In the genomic region with DNA sequence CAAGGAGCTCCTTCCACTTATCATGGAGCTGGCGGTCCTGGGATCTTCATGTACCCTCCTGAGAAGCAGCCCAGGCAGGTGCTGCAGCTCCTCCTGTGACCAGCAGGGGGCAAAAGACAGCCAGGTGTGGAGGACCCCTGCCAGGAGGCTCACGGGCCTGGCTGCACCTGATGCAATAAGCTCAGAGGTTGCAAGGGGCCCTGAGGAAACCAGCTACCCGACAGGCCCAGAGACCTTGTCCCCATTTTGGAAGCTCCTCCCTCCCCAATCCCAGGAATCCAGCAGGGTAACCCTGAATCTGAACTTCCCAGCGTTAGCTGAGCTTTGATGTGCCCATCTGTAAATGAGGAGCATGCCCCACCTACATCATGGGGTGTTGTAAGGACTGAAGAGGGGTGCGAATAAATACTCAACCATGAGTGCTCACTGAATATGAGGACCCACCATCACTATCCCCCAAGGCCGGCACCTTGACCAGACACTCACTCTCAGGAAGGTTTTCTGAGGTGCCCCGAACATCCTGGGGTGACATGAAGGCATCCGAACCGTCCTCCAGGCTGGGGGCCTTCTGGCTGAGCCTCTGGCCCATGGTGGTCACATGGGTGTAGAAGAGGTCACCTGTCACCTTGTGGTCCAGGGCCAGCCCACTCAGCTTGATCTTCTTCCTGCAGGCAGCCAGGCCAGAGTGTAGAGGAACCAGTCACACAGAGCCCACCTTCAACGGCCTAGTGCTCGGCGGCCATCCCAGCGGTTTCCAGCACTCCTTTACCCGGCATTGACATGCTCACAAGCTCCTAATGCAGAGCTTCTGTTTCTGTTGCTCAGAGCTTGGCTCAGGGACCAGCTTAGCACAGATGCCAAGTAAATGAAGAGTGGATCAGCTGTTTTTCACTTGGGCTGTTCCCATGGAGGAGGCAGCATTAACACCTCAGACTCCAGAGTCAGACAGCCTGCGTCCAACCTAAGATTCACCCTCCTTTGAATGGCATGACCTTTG, we compare ENCODE assay signal across 1 cellular context.
TF ChIP-seq lines count a peak whose summit lies in the region.

No MANE protein-coding gene starts in this region.

TF ChIP-seq in HepG2, 621 proteins besides CTCF, POLR2A, EP300 and RAD21 (continued from another document and continues in another):
- no peak for TF ChIP-seq ZNF407 (CRISPR knock-in tag; IDR thresholded peaks at IDR 0.05; ENCODE audit: not compliant biosample characterization)
- no peak for TF ChIP-seq SRSF4 (IDR thresholded peaks at IDR 0.05; ENCODE audit: low read depth, low read length, poor library complexity, severe bottlenecking)
- TF ChIP-seq ZNF576 (CRISPR knock-in tag; IDR thresholded peaks at IDR 0.05), result no peak
- TF ChIP-seq, protein P1, sequence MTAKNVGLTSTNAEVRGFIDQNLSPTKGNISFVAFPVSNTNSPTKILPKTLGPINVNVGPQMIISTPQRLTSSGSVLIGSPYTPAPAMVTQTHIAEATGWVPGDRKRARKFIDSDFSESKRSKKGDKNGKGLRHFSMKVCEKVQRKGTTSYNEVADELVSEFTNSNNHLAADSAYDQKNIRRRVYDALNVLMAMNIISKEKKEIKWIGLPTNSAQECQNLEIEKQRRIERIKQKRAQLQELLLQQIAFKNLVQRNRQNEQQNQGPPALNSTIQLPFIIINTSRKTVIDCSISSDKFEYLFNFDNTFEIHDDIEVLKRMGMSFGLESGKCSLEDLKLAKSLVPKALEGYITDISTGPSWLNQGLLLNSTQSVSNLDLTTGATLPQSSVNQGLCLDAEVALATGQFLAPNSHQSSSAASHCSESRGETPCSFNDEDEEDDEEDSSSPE (CRISPR knock-in tag; IDR thresholded peaks at IDR 0.05), result no peak
- no peak for TF ChIP-seq GFI1 (CRISPR knock-in tag; IDR thresholded peaks at IDR 0.05; ENCODE audit: borderline replicate concordance)
- no peak for TF ChIP-seq RCOR2 (CRISPR knock-in tag; IDR thresholded peaks at IDR 0.05)
- TF ChIP-seq TCF7L2 (IDR thresholded peaks at IDR 0.05; ENCODE audit: low read depth, low read length), result no peak
- TF ChIP-seq HNRNPL (IDR thresholded peaks at IDR 0.05; ENCODE audit: low read depth, low read length), result no peak
- TF ChIP-seq MLLT10 (CRISPR knock-in tag; IDR thresholded peaks at IDR 0.05), result no peak
- peak; percentile 41; the same call in 1 of the 2 replicates for TF ChIP-seq ZMYM4 (CRISPR knock-in tag; IDR thresholded peaks at IDR 0.05)
- TF ChIP-seq, protein P2, sequence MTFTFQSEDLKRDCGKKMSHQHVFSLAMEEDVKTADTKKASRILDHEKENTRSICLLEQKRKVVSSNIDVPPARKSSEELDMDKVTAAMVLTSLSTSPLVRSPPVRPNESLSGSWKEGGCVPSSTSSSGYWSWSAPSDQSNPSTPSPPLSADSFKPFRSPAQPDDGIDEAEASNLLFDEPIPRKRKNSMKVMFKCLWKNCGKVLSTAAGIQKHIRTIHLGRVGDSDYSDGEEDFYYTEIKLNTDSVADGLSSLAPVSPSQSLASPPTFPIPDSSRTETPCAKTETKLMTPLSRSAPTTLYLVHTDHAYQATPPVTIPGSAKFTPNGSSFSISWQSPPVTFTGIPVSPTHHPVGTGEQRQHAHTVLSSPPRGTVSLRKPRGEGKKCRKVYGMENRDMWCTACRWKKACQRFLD (CRISPR knock-in tag; IDR thresholded peaks at IDR 0.05; ENCODE audit: borderline replicate concordance), result no peak
- TF ChIP-seq SP2 (CRISPR knock-in tag; IDR thresholded peaks at IDR 0.05), result no peak
- TF ChIP-seq MTA1 (CRISPR knock-in tag; IDR thresholded peaks at IDR 0.05; ENCODE audit: borderline replicate concordance), result no peak
- TF ChIP-seq NKX3-1 (CRISPR knock-in tag; IDR thresholded peaks at IDR 0.05), result no peak
- peak; percentile 86 for TF ChIP-seq DMAP1 (CRISPR knock-in tag; IDR thresholded peaks at IDR 0.05)
- TF ChIP-seq U2AF1 (optimal IDR thresholded peaks at IDR 0.05; ENCODE audit: low read depth, low read length), result no peak
- no peak for TF ChIP-seq NCOA1 (CRISPR knock-in tag; IDR thresholded peaks at IDR 0.05)
- no peak for TF ChIP-seq PAWR (CRISPR knock-in tag; IDR thresholded peaks at IDR 0.05; ENCODE audit: borderline replicate concordance)
- no peak for TF ChIP-seq SMYD3 (CRISPR knock-in tag; IDR thresholded peaks at IDR 0.05)
- no peak; the same call in 1 of the 2 replicates for TF ChIP-seq CBX5 (CRISPR knock-in tag; IDR thresholded peaks at IDR 0.05; ENCODE audit: borderline replicate concordance)
- TF ChIP-seq ZNF672 (CRISPR knock-in tag; IDR thresholded peaks at IDR 0.05), result no peak
- no peak for TF ChIP-seq TAF15 (IDR thresholded peaks at IDR 0.05; ENCODE audit: low read depth, low read length, poor library complexity, severe bottlenecking)
- no peak for TF ChIP-seq ZNF615 (CRISPR knock-in tag; IDR thresholded peaks at IDR 0.05; ENCODE audit: borderline replicate concordance)
- TF ChIP-seq SP140L (CRISPR knock-in tag; IDR thresholded peaks at IDR 0.05; ENCODE audit: borderline replicate concordance), result no peak
- TF ChIP-seq, protein P3, sequence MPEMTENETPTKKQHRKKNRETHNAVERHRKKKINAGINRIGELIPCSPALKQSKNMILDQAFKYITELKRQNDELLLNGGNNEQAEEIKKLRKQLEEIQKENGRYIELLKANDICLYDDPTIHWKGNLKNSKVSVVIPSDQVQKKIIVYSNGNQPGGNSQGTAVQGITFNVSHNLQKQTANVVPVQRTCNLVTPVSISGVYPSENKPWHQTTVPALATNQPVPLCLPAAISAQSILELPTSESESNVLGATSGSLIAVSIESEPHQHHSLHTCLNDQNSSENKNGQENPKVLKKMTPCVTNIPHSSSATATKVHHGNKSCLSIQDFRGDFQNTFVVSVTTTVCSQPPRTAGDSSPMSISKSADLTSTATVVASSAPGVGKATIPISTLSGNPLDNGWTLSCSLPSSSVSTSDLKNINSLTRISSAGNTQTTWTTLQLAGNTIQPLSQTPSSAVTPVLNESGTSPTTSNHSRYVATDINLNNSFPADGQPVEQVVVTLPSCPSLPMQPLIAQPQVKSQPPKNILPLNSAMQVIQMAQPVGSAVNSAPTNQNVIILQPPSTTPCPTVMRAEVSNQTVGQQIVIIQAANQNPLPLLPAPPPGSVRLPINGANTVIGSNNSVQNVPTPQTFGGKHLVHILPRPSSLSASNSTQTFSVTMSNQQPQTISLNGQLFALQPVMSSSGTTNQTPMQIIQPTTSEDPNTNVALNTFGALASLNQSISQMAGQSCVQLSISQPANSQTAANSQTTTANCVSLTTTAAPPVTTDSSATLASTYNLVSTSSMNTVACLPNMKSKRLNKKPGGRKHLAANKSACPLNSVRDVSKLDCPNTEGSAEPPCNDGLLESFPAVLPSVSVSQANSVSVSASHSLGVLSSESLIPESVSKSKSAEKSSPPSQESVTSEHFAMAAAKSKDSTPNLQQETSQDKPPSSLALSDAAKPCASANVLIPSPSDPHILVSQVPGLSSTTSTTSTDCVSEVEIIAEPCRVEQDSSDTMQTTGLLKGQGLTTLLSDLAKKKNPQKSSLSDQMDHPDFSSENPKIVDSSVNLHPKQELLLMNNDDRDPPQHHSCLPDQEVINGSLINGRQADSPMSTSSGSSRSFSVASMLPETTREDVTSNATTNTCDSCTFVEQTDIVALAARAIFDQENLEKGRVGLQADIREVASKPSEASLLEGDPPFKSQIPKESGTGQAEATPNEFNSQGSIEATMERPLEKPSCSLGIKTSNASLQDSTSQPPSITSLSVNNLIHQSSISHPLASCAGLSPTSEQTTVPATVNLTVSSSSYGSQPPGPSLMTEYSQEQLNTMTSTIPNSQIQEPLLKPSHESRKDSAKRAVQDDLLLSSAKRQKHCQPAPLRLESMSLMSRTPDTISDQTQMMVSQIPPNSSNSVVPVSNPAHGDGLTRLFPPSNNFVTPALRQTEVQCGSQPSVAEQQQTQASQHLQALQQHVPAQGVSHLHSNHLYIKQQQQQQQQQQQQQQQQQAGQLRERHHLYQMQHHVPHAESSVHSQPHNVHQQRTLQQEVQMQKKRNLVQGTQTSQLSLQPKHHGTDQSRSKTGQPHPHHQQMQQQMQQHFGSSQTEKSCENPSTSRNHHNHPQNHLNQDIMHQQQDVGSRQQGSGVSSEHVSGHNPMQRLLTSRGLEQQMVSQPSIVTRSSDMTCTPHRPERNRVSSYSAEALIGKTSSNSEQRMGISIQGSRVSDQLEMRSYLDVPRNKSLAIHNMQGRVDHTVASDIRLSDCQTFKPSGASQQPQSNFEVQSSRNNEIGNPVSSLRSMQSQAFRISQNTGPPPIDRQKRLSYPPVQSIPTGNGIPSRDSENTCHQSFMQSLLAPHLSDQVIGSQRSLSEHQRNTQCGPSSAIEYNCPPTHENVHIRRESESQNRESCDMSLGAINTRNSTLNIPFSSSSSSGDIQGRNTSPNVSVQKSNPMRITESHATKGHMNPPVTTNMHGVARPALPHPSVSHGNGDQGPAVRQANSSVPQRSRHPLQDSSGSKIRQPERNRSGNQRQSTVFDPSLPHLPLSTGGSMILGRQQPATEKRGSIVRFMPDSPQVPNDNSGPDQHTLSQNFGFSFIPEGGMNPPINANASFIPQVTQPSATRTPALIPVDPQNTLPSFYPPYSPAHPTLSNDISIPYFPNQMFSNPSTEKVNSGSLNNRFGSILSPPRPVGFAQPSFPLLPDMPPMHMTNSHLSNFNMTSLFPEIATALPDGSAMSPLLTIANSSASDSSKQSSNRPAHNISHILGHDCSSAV (CRISPR knock-in tag; IDR thresholded peaks at IDR 0.05; ENCODE audit: borderline replicate concordance), result no peak
- TF ChIP-seq SIX4 (CRISPR knock-in tag; IDR thresholded peaks at IDR 0.05), result no peak
- TF ChIP-seq NFYC (CRISPR knock-in tag; IDR thresholded peaks at IDR 0.05), result no peak
- no peak for TF ChIP-seq SOX13 (IDR thresholded peaks at IDR 0.05)
- TF ChIP-seq SOX13 (CRISPR knock-in tag; conservative IDR thresholded peaks at IDR 0.05 in 1 of 2, IDR thresholded peaks at IDR 0.05 in 1 of 2), result peak in 1 of 2 experiments; percentile 44; a peak in 1 of 4 replicates
- TF ChIP-seq TMF1 (CRISPR knock-in tag; IDR thresholded peaks at IDR 0.05; ENCODE audit: low read depth), result no peak
- no peak; the same call in 1 of the 2 replicates for TF ChIP-seq CBFB (CRISPR knock-in tag; IDR thresholded peaks at IDR 0.05)
